Comparison of ENCODE assay signal across 20 cellular contexts in the genomic region with DNA sequence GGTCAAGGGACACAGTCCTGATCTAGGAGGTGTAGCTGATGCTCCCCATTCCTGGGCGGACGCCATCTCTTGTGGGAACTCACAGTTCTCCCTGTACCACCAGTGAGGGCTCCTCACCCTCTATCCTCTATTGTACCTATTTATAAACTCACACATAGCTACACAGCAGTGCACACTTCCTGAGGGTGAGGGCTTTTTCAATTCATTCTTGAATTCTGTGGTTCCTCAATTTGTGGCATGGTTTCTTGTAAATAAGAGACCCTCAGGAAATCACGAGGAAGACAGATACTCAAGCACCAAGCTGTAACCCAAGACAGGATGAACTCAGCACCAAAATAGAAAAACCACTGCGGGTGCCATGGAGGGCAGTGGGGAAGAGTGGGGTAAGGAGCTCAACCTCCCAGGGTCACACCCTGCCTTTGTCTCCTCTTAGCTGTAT.
DNase-seq lines count a peak whose midpoint lies in the region; ATAC-seq and TF ChIP-seq lines count a peak whose summit lies in the region.
"Had no signal": no experiment of that assay in that cellular context is flagged by ENCODE, and none has a peak within 500 bp of the region (broad histone marks: within the 10 kb centered on the region; RNA-seq: fewer than 3 reads in every experiment).

No MANE protein-coding gene starts in this region.

- peaks cover 26% of the 10 kb centered on the region for H3K4me1 Mint-ChIP-seq in brain

- peaks cover 2 to 13% (median 7%) of the 10 kb centered on the region in 5 experiments for H3K9me3 Mint-ChIP-seq in brain
- H3K9me3 Mint-ChIP-seq: CD4-positive, alpha-beta T cell had no signal

- H3K27ac Mint-ChIP-seq in brain = peak overlapping the region in 3 of 5 experiments; percentile 65 to 97 (median 85)
- H3K27ac Mint-ChIP-seq: CD4-positive, alpha-beta T cell; effector memory CD8-positive, alpha-beta T cell; T-helper 1 cell treated with Interleukin-12 subunit alpha and Interleukin-12 subunit beta and Interleukin-4 antibody, amounts not matched to agents 30 μg/mL and 1 μg/mL, for 36 hours had no signal

- peaks cover 60% of the 10 kb centered on the region for H3K36me3 Mint-ChIP-seq in brain

- no peak for TF ChIP-seq CTCF in brain (conservative IDR thresholded peaks at IDR 0.05)

- intact Hi-C loops in Right ventricle myocardium inferior (cut with DNase I) (loop anchor here (10.0 kb wide), 1 partner anchor 95 kb away; no protein-coding TSS in a partner anchor), cardiac septum (cut with DNase I) (no loop called here)

- ATAC-seq in Right ventricle myocardium inferior (peak; percentile 81), GM21717 (IDR thresholded peaks at IDR 0.05; ENCODE audit: unreplicated experiment) (no peak), GM19351 (IDR thresholded peaks at IDR 0.05; ENCODE audit: unreplicated experiment) (no peak), GM21381 (IDR thresholded peaks at IDR 0.05; ENCODE audit: unreplicated experiment) (no peak)
- ATAC-seq in activated CD4-positive, CD25-positive, alpha-beta regulatory T cell treated with anti-CD3 and anti-CD28 coated beads, Interleukin-2, amount 50 U/mL, for 24 hours = no peak
- ATAC-seq: effector memory CD8-positive, alpha-beta T cell; GM12878; K562 had no signal

- DNase-seq in Right ventricle myocardium inferior (ENCODE audit: missing footprints) = no peak
- DNase-seq in cardiac septum (ENCODE audit: low spot score) = no peak
- DNase-seq in islet precursor cell = peak; percentile 14
- DNase-seq: activated naive CD4-positive, alpha-beta T cell; CD4-positive, alpha-beta T cell; effector memory CD8-positive, alpha-beta T cell; esophagus squamous epithelium; GOT3; NCI-H1930; PC-9; retina; SJCRH30 had no signal

- peaks cover 3% of the 10 kb centered on the region for H3K27me3 Mint-ChIP-seq in brain

- no peak overlapping the region for H3K4me3 Mint-ChIP-seq in brain
- H3K4me3 Mint-ChIP-seq: CD4-positive, alpha-beta T cell; effector memory CD8-positive, alpha-beta T cell; T-helper 1 cell treated with Interleukin-12 subunit alpha and Interleukin-12 subunit beta and Interleukin-4 antibody, amounts not matched to agents 30 μg/mL and 1 μg/mL, for 36 hours had no signal
